In genomic region chr2:241959751-241960269, GRCh38 we compare ENCODE assay signal across 12 cellular contexts.
"Had no signal": no experiment of that assay in that cellular context is flagged by ENCODE, and none has a peak within 500 bp of the region (broad histone marks: within the 10 kb centered on the region; RNA-seq: fewer than 3 reads in every experiment).

No MANE protein-coding gene starts in this region.

- DNase-seq: activated CD4-positive, alpha-beta T cell treated with anti-CD3 and anti-CD28 coated beads for 4 hours; activated CD8-positive, alpha-beta memory T cell treated with anti-CD3 and anti-CD28 coated beads, Interleukin-2, amount 50 U/mL, for 4 hours; activated CD8-positive, alpha-beta T cell treated with anti-CD3 and anti-CD28 coated beads for 36 hours; activated naive CD4-positive, alpha-beta T cell; activated T-cell treated with anti-CD3 and anti-CD28 coated beads, Interleukin-2, amount 50 U/mL, for 72 hours; aorta; esophagus squamous epithelium; foreskin keratinocyte; left colon; trophoblast cell; WERI-Rb-1 had no signal

- H3K4me3 Mint-ChIP-seq: activated CD8-positive, alpha-beta T cell treated with anti-CD3 and anti-CD28 coated beads for 36 hours; activated T-cell treated with anti-CD3 and anti-CD28 coated beads, Interleukin-2, amount 50 U/mL, for 72 hours had no signal

- H3K27ac Mint-ChIP-seq: activated CD8-positive, alpha-beta T cell treated with anti-CD3 and anti-CD28 coated beads for 36 hours; activated T-cell treated with anti-CD3 and anti-CD28 coated beads, Interleukin-2, amount 50 U/mL, for 72 hours had no signal

- H3K36me3 ChIP-seq: breast epithelium, esophagus squamous epithelium, WERI-Rb-1 had no signal

- H3K4me3 ChIP-seq: breast epithelium, esophagus squamous epithelium had no signal

- H3K9me3 ChIP-seq: breast epithelium, esophagus squamous epithelium had no signal

- H3K27ac ChIP-seq: breast epithelium, esophagus squamous epithelium, foreskin keratinocyte, WERI-Rb-1 had no signal

- H3K4me1 ChIP-seq: breast epithelium, esophagus squamous epithelium, foreskin keratinocyte had no signal

- H3K27me3 Mint-ChIP-seq: activated CD8-positive, alpha-beta T cell treated with anti-CD3 and anti-CD28 coated beads for 36 hours had no signal

- ATAC-seq: activated CD8-positive, alpha-beta T cell treated with anti-CD3 and anti-CD28 coated beads for 36 hours; activated T-cell treated with anti-CD3 and anti-CD28 coated beads, Interleukin-2, amount 50 U/mL, for 72 hours; foreskin keratinocyte; left colon had no signal

- H3K9me3 Mint-ChIP-seq: activated CD8-positive, alpha-beta T cell treated with anti-CD3 and anti-CD28 coated beads for 36 hours had no signal

- H3K27me3 ChIP-seq: breast epithelium, esophagus squamous epithelium had no signal
